Comparison of ENCODE assay signal across 22 cellular contexts in genomic region chr1:84348240-84348555, GRCh38. TPM values are rescaled to one million over a fixed set of nuclear protein-coding genes. Genes with fewer than 3 reads are reported as not detected.
DNase-seq lines count a peak whose midpoint lies in the region; ATAC-seq, FAIRE-seq and TF ChIP-seq lines count a peak whose summit lies in the region.
"Had no signal": no experiment of that assay in that cellular context is flagged by ENCODE, and none has a peak within 500 bp of the region (broad histone marks: within the 10 kb centered on the region; RNA-seq: fewer than 3 reads in every experiment).

No MANE protein-coding gene starts in this region.

- BruUV-seq in MCF 10A (replicated peaks; lab: Mats Ljungman, UMichigan): no TSS peak

- intact Hi-C loops in MCF 10A (cut with micrococcal nuclease): no loop called here
- intact Hi-C loops in prostate gland (cut with DNase I): no loop called here

- H3K4me1 Mint-ChIP-seq in MCF 10A (ENCODE audit: insufficient read depth, unreplicated experiment) (peaks cover 12% of the 10 kb centered on the region), nephron (peaks cover 21% of the 10 kb centered on the region)
- H3K4me1 Mint-ChIP-seq: activated naive CD4-positive, alpha-beta T cell treated with anti-CD3 and anti-CD28 coated beads, Interleukin-2, amount 50 U/mL, for 24 hours; B cell had no signal

- TF ChIP-seq POLR2A in prostate gland (IDR thresholded peaks at IDR 0.05): no peak

- H3K4me1 ChIP-seq in prostate gland (replicated peaks): no peaks in the 10 kb centered on the region

- no peaks in the 10 kb centered on the region for H3K9me3 Mint-ChIP-seq in MCF 10A (ENCODE audit: unreplicated experiment)
- no peaks in the 10 kb centered on the region for H3K9me3 Mint-ChIP-seq in nephron
- H3K9me3 Mint-ChIP-seq: activated naive CD4-positive, alpha-beta T cell treated with anti-CD3 and anti-CD28 coated beads, Interleukin-2, amount 50 U/mL, for 24 hours; brain; natural killer cell treated with Interleukin-12 subunit alpha and Interleukin-12 subunit beta and Interleukin-15 and Interleukin-18, amount 100 ng/mL, for 72 hours had no signal

- H3K36me3 ChIP-seq in prostate gland: no peaks in the 10 kb centered on the region
- H3K36me3 ChIP-seq: suprapubic skin had no signal

- WGBS in prostate gland: 91% methylated on average over 8 of the region's 8 CpGs

- no peak for ATAC-seq in HG03135 (IDR thresholded peaks at IDR 0.05; ENCODE audit: unreplicated experiment)
- ATAC-seq: natural killer cell treated with Interleukin-12 subunit alpha and Interleukin-12 subunit beta and Interleukin-15 and Interleukin-18, amount 100 ng/mL, for 72 hours had no signal

- no peak for TF ChIP-seq CTCF in MCF 10A (IDR thresholded peaks at IDR 0.05; ENCODE audit: unreplicated experiment)
- no peak for TF ChIP-seq CTCF in nephron (IDR thresholded peaks at IDR 0.05; ENCODE audit: unreplicated experiment in 3 of 3)
- no peak for TF ChIP-seq CTCF in prostate gland (IDR thresholded peaks at IDR 0.05)

- H3K27me3 Mint-ChIP-seq in MCF 10A (ENCODE audit: insufficient read depth, unreplicated experiment) (no peaks in the 10 kb centered on the region), nephron (ENCODE audit: low read depth) (peaks cover 3% of the 10 kb centered on the region)
- H3K27me3 Mint-ChIP-seq: activated naive CD4-positive, alpha-beta T cell treated with anti-CD3 and anti-CD28 coated beads, Interleukin-2, amount 50 U/mL, for 24 hours; brain; natural killer cell treated with Interleukin-12 subunit alpha and Interleukin-12 subunit beta and Interleukin-15 and Interleukin-18, amount 100 ng/mL, for 72 hours had no signal

- H3K27me3 ChIP-seq in prostate gland (replicated peaks; ENCODE audit: insufficient read depth): no peaks in the 10 kb centered on the region
- H3K27me3 ChIP-seq: suprapubic skin had no signal

- no peak overlapping the region for H3K27ac ChIP-seq in prostate gland
- H3K27ac ChIP-seq: epithelial cell of prostate, suprapubic skin had no signal

- H3K36me3 Mint-ChIP-seq in MCF 10A (ENCODE audit: insufficient read depth, unreplicated experiment) (no peaks in the 10 kb centered on the region), nephron (ENCODE audit: low read depth) (no peaks in the 10 kb centered on the region)
- H3K36me3 Mint-ChIP-seq: activated naive CD4-positive, alpha-beta T cell treated with anti-CD3 and anti-CD28 coated beads, Interleukin-2, amount 50 U/mL, for 24 hours; brain; natural killer cell treated with Interleukin-12 subunit alpha and Interleukin-12 subunit beta and Interleukin-15 and Interleukin-18, amount 100 ng/mL, for 72 hours had no signal

- H3K27ac Mint-ChIP-seq in MCF 10A (ENCODE audit: low read depth, unreplicated experiment): no peak overlapping the region
- peak overlapping the region in 2 of 3 experiments; percentile 72 to 76 for H3K27ac Mint-ChIP-seq in nephron
- H3K27ac Mint-ChIP-seq: activated naive CD4-positive, alpha-beta T cell treated with anti-CD3 and anti-CD28 coated beads, Interleukin-2, amount 50 U/mL, for 24 hours; B cell; natural killer cell treated with Interleukin-12 subunit alpha and Interleukin-12 subunit beta and Interleukin-15 and Interleukin-18, amount 100 ng/mL, for 72 hours had no signal

- DNase-seq in M059J (ENCODE audit: low read depth) (peak; percentile 37), MCF 10A (ENCODE audit: unreplicated experiment) (peak; percentile 63), urothelium cell line (ENCODE audit: low spot score) (peak; percentile 61), prostate gland (ENCODE audit: low spot score) (no peak), NCI-H1436 treated with DMSO at 0.1 percent for 48 hours (lab: John Stamatoyannopoulos, UW) (no peak)
- DNase-seq: activated CD4-positive, alpha-beta T cell treated with anti-CD3 and anti-CD28 coated beads, Interleukin-2, amount 50 U/mL, for 1 hour; dermis blood vessel endothelial cell; KBM-7; NCI-H1105; NCI-H2171; stimulated activated CD4-positive, alpha-beta T cell treated with anti-CD3 and anti-CD28 coated beads, Interleukin-2, amount 100 ng/mL, for 48 hours had no signal

- H3K4me3 Mint-ChIP-seq in MCF 10A (ENCODE audit: unreplicated experiment): no peak overlapping the region
- H3K4me3 Mint-ChIP-seq in nephron: no peak overlapping the region
- H3K4me3 Mint-ChIP-seq: activated naive CD4-positive, alpha-beta T cell treated with anti-CD3 and anti-CD28 coated beads, Interleukin-2, amount 50 U/mL, for 24 hours; B cell; brain; natural killer cell treated with Interleukin-12 subunit alpha and Interleukin-12 subunit beta and Interleukin-15 and Interleukin-18, amount 100 ng/mL, for 72 hours had no signal

- H3K9me3 ChIP-seq in prostate gland: no peaks in the 10 kb centered on the region
- H3K9me3 ChIP-seq: suprapubic skin had no signal

- no peak overlapping the region for H3K4me3 ChIP-seq in prostate gland
- H3K4me3 ChIP-seq: suprapubic skin had no signal

- POLR2A ChIA-PET in MCF 10A (lab: Yijun Ruan, JAX): no interaction called here

- peak; percentile 88 for FAIRE-seq in urothelium cell line (lab: Jason Lieb, UNC)

- CTCF ChIA-PET in MCF 10A (lab: Yijun Ruan, JAX): no interaction called here

RNA-seq across cellular contexts. Expression of gene SAMD13, which starts 46.7 kb away (rescaled TPM):
- 0.20 and 2.3 TPM in 2 replicates for total RNA-seq in M059J (2014; rRNA removed; shearing (Covaris generic))
- total RNA-seq in MCF 10A (2022) (1.2 and 1.3 TPM in 2 replicates), prostate gland (1 to 10 TPM; 3.1 to 3.4 TPM)
- total RNA-seq: G401 had no signal

RNA-seq across cellular contexts. Expression of gene DNASE2B, which starts 50.1 kb away (rescaled TPM):
- total RNA-seq in M059J (2014; rRNA removed; shearing (Covaris generic)): not detected in 2 replicates
- total RNA-seq in MCF 10A (2022) (not detected in 2 replicates), prostate gland (1 to 10 TPM in 1 of 2 donors, under 1 TPM in 1; 0.85 to 8.6 TPM)
- total RNA-seq: B cell; dermis blood vessel endothelial cell; G401; glomerular endothelial cell; lung microvascular endothelial cell; natural killer cell treated with Interleukin-12 subunit alpha and Interleukin-12 subunit beta and Interleukin-15 and Interleukin-18, amount 100 ng/mL, for 72 hours had no signal

Comparison
In these comparisons a context has a peak if more than half of its experiments do, and no peak if none do; other contexts are left out.
1. DNase-seq: peak in M059J (single experiment), MCF 10A (single experiment) and urothelium cell line (single experiment); none in prostate gland (single experiment) and NCI-H1436 treated with DMSO at 0.1 percent for 48 hours (single experiment).